22 cellular contexts compared by ENCODE assay signal in the genomic region with DNA sequence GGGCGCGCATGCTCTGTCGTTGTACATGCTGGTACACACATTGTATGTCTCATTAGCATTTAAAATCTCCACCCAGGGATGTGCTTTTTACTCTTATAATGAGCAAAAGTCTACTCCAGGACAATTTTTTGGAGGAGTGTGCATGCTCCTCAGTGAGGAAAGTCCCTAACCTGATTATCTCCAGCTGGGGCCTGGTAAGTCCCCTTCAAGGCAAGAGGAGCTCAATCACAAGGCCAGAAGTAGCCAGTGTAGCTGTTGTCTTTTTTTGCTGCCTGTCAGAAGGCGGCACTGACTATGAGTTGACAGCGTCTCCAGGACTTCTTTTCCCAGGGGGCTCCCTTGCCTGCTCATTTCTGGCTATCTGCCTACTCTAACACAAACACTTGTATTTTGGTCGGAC.
DNase-seq lines count a peak whose midpoint lies in the region; ATAC-seq, FAIRE-seq and TF ChIP-seq lines count a peak whose summit lies in the region.
"Had no signal": no experiment of that assay in that cellular context is flagged by ENCODE, and none has a peak within 500 bp of the region (broad histone marks: within the 10 kb centered on the region; RNA-seq: fewer than 3 reads in every experiment).

No MANE protein-coding gene starts in this region.

- H3K9me3 ChIP-seq in mammary epithelial cell (replicated peaks; ENCODE audit: insufficient read depth, low read length) = peaks cover under 1% of the 10 kb centered on the region
- H3K9me3 ChIP-seq in breast epithelium = no peaks in the 10 kb centered on the region
- no peaks in the 10 kb centered on the region for H3K9me3 ChIP-seq in GM12878 (replicated peaks; ENCODE audit: control insufficient read depth, insufficient read depth, low read length)
- no peaks in the 10 kb centered on the region for H3K9me3 ChIP-seq in gastrocnemius medialis
- H3K9me3 ChIP-seq: pancreas, sigmoid colon had no signal

- H3K4me1 ChIP-seq in mammary epithelial cell (ENCODE audit: insufficient read depth, low read length) = peaks cover 9% of the 10 kb centered on the region
- no peaks in the 10 kb centered on the region for H3K4me1 ChIP-seq in breast epithelium
- H3K4me1 ChIP-seq in GM12878 (ENCODE audit: control insufficient read depth, insufficient read depth, low read length) = no peaks in the 10 kb centered on the region
- no peaks in the 10 kb centered on the region for H3K4me1 ChIP-seq in gastrocnemius medialis
- H3K4me1 ChIP-seq: pancreas, sigmoid colon had no signal

- intact Hi-C loops in mammary epithelial cell (cut with micrococcal nuclease) (no loop called here), breast epithelium (cut with DNase I; ENCODE audit: low total_unique reads) (no loop called here), GM12878 (cut with micrococcal nuclease; ENCODE audit: unreplicated experiment) (no loop called here), gastrocnemius medialis (cut with DNase I; ENCODE audit: low total_unique reads) (no loop called here)

- no peak for FAIRE-seq in GM12878 (lab: Jason Lieb, UNC)
- FAIRE-seq: kidney, pancreas, urothelium cell line had no signal

- in situ Hi-C loops in mammary epithelial cell (cut with MboI; ENCODE audit: low sequenced_read_pairs in 2 of 2) = no loop called here
- in situ Hi-C loops in GM12878 (cut with MboI) = no loop called here
- in situ Hi-C loops in gastrocnemius medialis (cut with MboI; ENCODE audit: low sequenced_read_pairs in 4 of 4) = no loop called here

- RAD21 ChIA-PET in GM12878 (lab: Charles Lee; ENCODE audit: unreplicated experiment) = interaction anchor here (0.8 to 1.6 kb wide), 5 partner anchors 13 to 87 kb away, joined by 3 to 6 read pairs (median 3); no protein-coding TSS in a partner anchor

- ATAC-seq in HG03520 (IDR thresholded peaks at IDR 0.05; ENCODE audit: unreplicated experiment) (peak; percentile 51), GM12878 (peak; percentile 86), gastrocnemius medialis (no peak)
- ATAC-seq: activated T-cell treated with anti-CD3 and anti-CD28 coated beads, Interleukin-2, amount 50 U/mL, for 72 hours; pancreas had no signal

- SMC1A ChIA-PET in GM12878 (lab: Charles Lee; ENCODE audit: uncharacterized antibody, unreplicated experiment) = interaction anchor here (1.0 to 4.1 kb wide), 8 partner anchors 10 to 86 kb away, joined by 3 to 10 read pairs (median 3); no protein-coding TSS in a partner anchor

- no peak for DNase-seq in mammary epithelial cell
- DNase-seq in breast epithelium (ENCODE audit: low spot score in 2 of 2) = no peak
- no peak for DNase-seq in GM12878 (ENCODE audit: low read depth, low spot score)
- DNase-seq in AG20443 (ENCODE audit: low spot score) = no peak
- DNase-seq in HUDEP-2 (lab: John Stamatoyannopoulos, UW; ENCODE audit: unreplicated experiment in 76 of 76) = no peak
- DNase-seq in gastrocnemius medialis = no peak
- DNase-seq in NCI-H2196 treated with DMSO at 0.1 percent for 48 hours (lab: John Stamatoyannopoulos, UW; ENCODE audit: unreplicated experiment) = no peak
- DNase-seq: activated CD4-positive, alpha-beta T cell treated with anti-CD3 and anti-CD28 coated beads for 4 hours; activated naive CD4-positive, alpha-beta T cell treated with anti-CD3 and anti-CD28 coated beads, Interleukin-2, amount 50 U/mL, for 16 hours; activated T-cell treated with anti-CD3 and anti-CD28 coated beads, Interleukin-2, amount 50 U/mL, for 72 hours; anterior cingulate cortex; C1 segment of cervical spinal cord; erythroblast; foreskin melanocyte; kidney; NCI-H146; NCI-H510A treated with DMSO at 0.1 percent for 48 hours; pancreas; sigmoid colon; SW 1271 had no signal

- no peaks in the 10 kb centered on the region for H3K36me3 ChIP-seq in mammary epithelial cell (ENCODE audit: insufficient read depth, low read length)
- no peaks in the 10 kb centered on the region for H3K36me3 ChIP-seq in breast epithelium
- no peaks in the 10 kb centered on the region for H3K36me3 ChIP-seq in GM12878 (ENCODE audit: control insufficient read depth in 2 of 2, insufficient read depth in 2 of 2, low read length in 1 of 2)
- no peaks in the 10 kb centered on the region for H3K36me3 ChIP-seq in gastrocnemius medialis
- H3K36me3 ChIP-seq: pancreas, sigmoid colon had no signal

- no peak overlapping the region for H3K4me3 ChIP-seq in mammary epithelial cell (replicated peaks in 1 of 3; ENCODE audit: insufficient read depth in 1 of 3, low read depth in 2 of 3, low read length in 3 of 3)
- H3K4me3 ChIP-seq in breast epithelium = no peak overlapping the region
- no peak overlapping the region for H3K4me3 ChIP-seq in GM12878
- H3K4me3 ChIP-seq in gastrocnemius medialis = no peak overlapping the region
- H3K4me3 ChIP-seq: pancreas, sigmoid colon had no signal

- no peak for TF ChIP-seq RAD21 in GM12878 (IDR thresholded peaks at IDR 0.05; ENCODE audit: insufficient read depth, low read depth, low read length)

- no peaks in the 10 kb centered on the region for H4K20me1 ChIP-seq in mammary epithelial cell (ENCODE audit: insufficient read depth, low read length)
- H4K20me1 ChIP-seq in GM12878 (ENCODE audit: control insufficient read depth, insufficient read depth) = no peaks in the 10 kb centered on the region

- TF ChIP-seq POLR2A in breast epithelium (IDR thresholded peaks at IDR 0.05) = no peak
- TF ChIP-seq POLR2A in GM12878 (IDR thresholded peaks at IDR 0.05; ENCODE audit: low read depth, low read length) = no peak
- TF ChIP-seq POLR2A in gastrocnemius medialis (IDR thresholded peaks at IDR 0.05) = no peak

- H3K79me2 ChIP-seq in mammary epithelial cell (ENCODE audit: insufficient read depth, low read length) (no peaks in the 10 kb centered on the region), GM12878 (ENCODE audit: control insufficient read depth, insufficient read depth, low read length) (no peaks in the 10 kb centered on the region)

- TF ChIP-seq CTCF in mammary epithelial cell (conservative IDR thresholded peaks at IDR 0.05 in 1 of 2, IDR thresholded peaks at IDR 0.05 in 1 of 2; ENCODE audit: extremely low read depth in 1 of 2, insufficient read depth in 1 of 2, low read depth in 1 of 2, low read length in 2 of 2) (no peak), breast epithelium (IDR thresholded peaks at IDR 0.05) (no peak), GM12878 (IDR thresholded peaks at IDR 0.05 in 2 of 3, conservative IDR thresholded peaks at IDR 0.05 in 1 of 3; ENCODE audit: control insufficient read depth in 2 of 3, extremely low read depth in 1 of 3, insufficient read depth in 1 of 3, low read depth in 3 of 3, low read length in 3 of 3) (no peak), gastrocnemius medialis (IDR thresholded peaks at IDR 0.05 in 4 of 5, conservative IDR thresholded peaks at IDR 0.05 in 1 of 5) (no peak)

- BruUV-seq in mammary epithelial cell (replicated peaks; lab: Mats Ljungman, UMichigan) (no TSS peak), GM12878 (replicated peaks; lab: Mats Ljungman, UMichigan) (no TSS peak)

- whole genome bisulfite sequencing in mammary epithelial cell (ENCODE audit: low coverage, missing lambda C conversion rate) = 83% methylated on average over 6 of the region's 6 CpGs
- WGBS in GM12878 (ENCODE audit: insufficient coverage, insufficient replicate concordance, low lambda C conversion rate, missing lambda C conversion rate) = 40% methylated on average over 6 of the region's 6 CpGs

- H3K27ac ChIP-seq in mammary epithelial cell (ENCODE audit: insufficient read depth, low read depth, low read length) = no peak overlapping the region
- H3K27ac ChIP-seq in breast epithelium = no peak overlapping the region
- H3K27ac ChIP-seq in GM12878 (ENCODE audit: control insufficient read depth, insufficient read depth) = no peak overlapping the region
- H3K27ac ChIP-seq in gastrocnemius medialis = no peak overlapping the region
- H3K27ac ChIP-seq: pancreas, sigmoid colon had no signal

- H2AFZ ChIP-seq in mammary epithelial cell (ENCODE audit: low read depth, low read length) (peak overlapping the region; percentile 32), GM12878 (ENCODE audit: control insufficient read depth, low read depth, low read length) (no peak overlapping the region)

- POLR2A ChIA-PET in GM12878 (lab: Charles Lee) = no interaction called here

- H3K27me3 ChIP-seq in mammary epithelial cell (ENCODE audit: insufficient read depth, low read length) (no peaks in the 10 kb centered on the region), breast epithelium (no peaks in the 10 kb centered on the region), GM12878 (replicated peaks in 1 of 2; ENCODE audit: control insufficient read depth in 2 of 2, insufficient read depth in 2 of 2, low read length in 1 of 2) (no peaks in the 10 kb centered on the region), gastrocnemius medialis (no peaks in the 10 kb centered on the region)
- H3K27me3 ChIP-seq: sigmoid colon had no signal

- H3K9ac ChIP-seq in mammary epithelial cell (ENCODE audit: insufficient read depth, low read length) (no peak overlapping the region), GM12878 (ENCODE audit: control insufficient read depth, insufficient read depth, low read length) (no peak overlapping the region)

- no peak for TF ChIP-seq EP300 in GM12878 (IDR thresholded peaks at IDR 0.05; ENCODE audit: borderline replicate concordance in 1 of 2, control insufficient read depth in 1 of 2, low read depth in 2 of 2, low read length in 2 of 2)

- dilution Hi-C loops in mammary epithelial cell (cut with HindIII; ENCODE audit: low sequenced_read_pairs) = no loop called here

- CTCF ChIA-PET in mammary epithelial cell (lab: Charles Lee; ENCODE audit: low non-redundant PET) = no interaction called here
- CTCF ChIA-PET in GM12878 (lab: Yijun Ruan, JAX) = interaction anchor here (0.6 to 1.6 kb wide), 5 partner anchors 27 to 147 kb away, joined by 3 to 7 read pairs (median 3); no protein-coding TSS in a partner anchor

- no peak overlapping the region for H3K4me2 ChIP-seq in mammary epithelial cell (ENCODE audit: insufficient read depth, low read depth, low read length)
- H3K4me2 ChIP-seq in GM12878 (ENCODE audit: control insufficient read depth, insufficient read depth) = no peak overlapping the region

TF ChIP-seq in GM12878, 131 proteins besides CTCF, POLR2A, EP300 and RAD21 (continues in another document):
- TF ChIP-seq ZBED1 (IDR thresholded peaks at IDR 0.05; ENCODE audit: borderline replicate concordance) = no peak
- no peak for TF ChIP-seq RELA (IDR thresholded peaks at IDR 0.05; ENCODE audit: borderline replicate concordance, partially characterized antibody)
- no peak for TF ChIP-seq FOXK2 (IDR thresholded peaks at IDR 0.05)
- TF ChIP-seq GATAD2B (conservative IDR thresholded peaks at IDR 0.05; ENCODE audit: low read depth) = no peak
- TF ChIP-seq SMARCA5 (IDR thresholded peaks at IDR 0.05) = no peak

Comparison
In these comparisons a context has a peak if more than half of its experiments do, and no peak if none do; other contexts are left out.
1. ATAC-seq: peak in HG03520 (single experiment) and GM12878 (single experiment); none in gastrocnemius medialis (0 of 2).